10 cellular contexts compared by ENCODE assay signal in genomic region chr12:52836042-52836466, GRCh38. TPM values are rescaled to one million over a fixed set of nuclear protein-coding genes. Genes with fewer than 3 reads are reported as not detected.
DNase-seq lines count a peak whose midpoint lies in the region; TF ChIP-seq lines count a peak whose summit lies in the region.
"Had no signal": no experiment of that assay in that cellular context is flagged by ENCODE, and none has a peak within 500 bp of the region (broad histone marks: within the 10 kb centered on the region; RNA-seq: fewer than 3 reads in every experiment).

No MANE protein-coding gene starts in this region.

- peak overlapping the region; percentile 33 for H3K27ac Mint-ChIP-seq in activated naive CD4-positive, alpha-beta T cell treated with anti-CD3 and anti-CD28 coated beads, Interleukin-2, amount 10 ng/mL, durations not matched to agents 7 days and 5 days
- peak overlapping the region; percentile 91 for H3K27ac Mint-ChIP-seq in neural progenitor cell
- H3K27ac Mint-ChIP-seq: dendritic cell treated with granulocyte-macrophage colony-stimulating factor and Interleukin-4, amounts not matched to agents 40 ng/mL and 50 ng/mL, for 4 days; nephron had no signal

- no peaks in the 10 kb centered on the region for H3F3A ChIP-seq in neural progenitor cell (ENCODE audit: low read depth)

- H3K36me3 Mint-ChIP-seq in activated naive CD4-positive, alpha-beta T cell treated with anti-CD3 and anti-CD28 coated beads, Interleukin-2, amount 10 ng/mL, durations not matched to agents 7 days and 5 days, result no peaks in the 10 kb centered on the region
- no peaks in the 10 kb centered on the region for H3K36me3 Mint-ChIP-seq in neural progenitor cell

- peaks cover 14% of the 10 kb centered on the region for H3K4me1 Mint-ChIP-seq in activated naive CD4-positive, alpha-beta T cell treated with anti-CD3 and anti-CD28 coated beads, Interleukin-2, amount 10 ng/mL, durations not matched to agents 7 days and 5 days
- H3K4me1 Mint-ChIP-seq in neural progenitor cell, result peaks cover 42% of the 10 kb centered on the region
- H3K4me1 Mint-ChIP-seq: nephron had no signal

- H3K27me3 ChIP-seq in neural progenitor cell, result no peaks in the 10 kb centered on the region

- H3K36me3 ChIP-seq in neural progenitor cell, result no peaks in the 10 kb centered on the region

- H3K9me3 ChIP-seq in neural progenitor cell (ENCODE audit: low read depth), result no peaks in the 10 kb centered on the region

- DNase-seq in activated gamma-delta T cell treated with Interleukin-2 at 50 U/mL for 16 hours, result peak; percentile 62
- DNase-seq in activated gamma-delta T cell (lab: John Stamatoyannopoulos, UW), result no peak
- DNase-seq in activated naive CD4-positive, alpha-beta T cell treated with anti-CD3 and anti-CD28 coated beads, Interleukin-2, amount 10 ng/mL, durations not matched to agents 7 days and 5 days, result peak; percentile 32
- DNase-seq in neural progenitor cell (ENCODE audit: low spot score), result no peak
- DNase-seq in KG1 (lab: John Stamatoyannopoulos, UW), result no peak
- no peak for DNase-seq in HuH-7 (ENCODE audit: low spot score)
- DNase-seq in caudate nucleus (lab: John Stamatoyannopoulos, UW), result no peak
- no peak for DNase-seq in germinal center (ENCODE audit: low spot score)

- H2AFZ ChIP-seq in neural progenitor cell (replicated peaks), result no peak overlapping the region

- H3K4me3 ChIP-seq in neural progenitor cell, result no peak overlapping the region

- no peak for TF ChIP-seq CTCF in neural progenitor cell (IDR thresholded peaks at IDR 0.05)

- no peaks in the 10 kb centered on the region for H4K20me1 ChIP-seq in neural progenitor cell (ENCODE audit: low read depth)

- H3K79me2 ChIP-seq in neural progenitor cell (ENCODE audit: low read depth), result no peaks in the 10 kb centered on the region

- CTCF ChIA-PET in activated naive CD4-positive, alpha-beta T cell treated with anti-CD3 and anti-CD28 coated beads, Interleukin-2, amount 10 ng/mL, durations not matched to agents 7 days and 5 days (lab: Charles Lee), result interaction anchor here (1.4 to 2.0 kb wide), 2 partner anchors 43 to 49 kb away, joined by 4 to 5 read pairs; no protein-coding TSS in a partner anchor

- H3K9me3 Mint-ChIP-seq in activated naive CD4-positive, alpha-beta T cell treated with anti-CD3 and anti-CD28 coated beads, Interleukin-2, amount 10 ng/mL, durations not matched to agents 7 days and 5 days, result no peaks in the 10 kb centered on the region
- H3K9me3 Mint-ChIP-seq in neural progenitor cell, result no peaks in the 10 kb centered on the region
- H3K9me3 Mint-ChIP-seq: dendritic cell treated with granulocyte-macrophage colony-stimulating factor and Interleukin-4, amounts not matched to agents 40 ng/mL and 50 ng/mL, for 4 days; nephron had no signal

- no peak overlapping the region for H3K9ac ChIP-seq in neural progenitor cell

- no peak overlapping the region for H3K4me2 ChIP-seq in neural progenitor cell

- H3K4me3 Mint-ChIP-seq in activated naive CD4-positive, alpha-beta T cell treated with anti-CD3 and anti-CD28 coated beads, Interleukin-2, amount 10 ng/mL, durations not matched to agents 7 days and 5 days, result no peak overlapping the region
- H3K4me3 Mint-ChIP-seq in neural progenitor cell, result no peak overlapping the region
- H3K4me3 Mint-ChIP-seq: dendritic cell treated with granulocyte-macrophage colony-stimulating factor and Interleukin-4, amounts not matched to agents 40 ng/mL and 50 ng/mL, for 4 days; nephron had no signal

- peaks cover 25% of the 10 kb centered on the region for H3K27me3 Mint-ChIP-seq in activated naive CD4-positive, alpha-beta T cell treated with anti-CD3 and anti-CD28 coated beads, Interleukin-2, amount 10 ng/mL, durations not matched to agents 7 days and 5 days
- H3K27me3 Mint-ChIP-seq in neural progenitor cell (ENCODE audit: insufficient read depth, low read depth), result peaks cover 14% of the 10 kb centered on the region

- H3K4me1 ChIP-seq in neural progenitor cell, result peaks cover 5% of the 10 kb centered on the region

- H3K27ac ChIP-seq in neural progenitor cell (no peak overlapping the region), caudate nucleus (ENCODE audit: low read depth, low read length) (no peak overlapping the region)

RNA-seq across cellular contexts. Expression of gene KRT79, which starts 1.9 kb away (rescaled TPM):
- not detected in 2 replicates for total RNA-seq in neural progenitor cell (ENCODE audit: low replicate concordance)

RNA-seq across cellular contexts. Expression of gene KRT78, which starts 12.7 kb away (rescaled TPM):
- total RNA-seq in neural progenitor cell (ENCODE audit: low replicate concordance), result not detected in 2 replicates

RNA-seq across cellular contexts. Expression of gene KRT4, which starts 22.1 kb away (rescaled TPM):
- total RNA-seq in neural progenitor cell (ENCODE audit: low replicate concordance), result not detected in 2 replicates

RNA-seq across cellular contexts. Expression of gene KRT3, which starts 40.1 kb away (rescaled TPM):
- total RNA-seq in neural progenitor cell (ENCODE audit: low replicate concordance), result not detected in 2 replicates

RNA-seq across cellular contexts. Expression of gene KRT76, which starts 58.9 kb away (rescaled TPM):
- total RNA-seq in neural progenitor cell (ENCODE audit: low replicate concordance), result not detected in 2 replicates

Comparison
In these comparisons a context has a peak if more than half of its experiments do, and no peak if none do; other contexts are left out.
1. DNase-seq: peak in activated gamma-delta T cell treated with Interleukin-2 at 50 U/mL for 16 hours (single experiment) and activated naive CD4-positive, alpha-beta T cell treated with anti-CD3 and anti-CD28 coated beads, Interleukin-2, amount 10 ng/mL, durations not matched to agents 7 days and 5 days (single experiment); none in activated gamma-delta T cell (single experiment), neural progenitor cell (single experiment), KG1 (single experiment), HuH-7 (single experiment), caudate nucleus (0 of 61) and germinal center (single experiment).